9 cellular contexts compared by ENCODE assay signal in genomic region chr6:123393333-123393732, GRCh38.
DNase-seq lines count a peak whose midpoint lies in the region; ATAC-seq and TF ChIP-seq lines count a peak whose summit lies in the region.
"Had no signal": no experiment of that assay in that cellular context is flagged by ENCODE, and none has a peak within 500 bp of the region (broad histone marks: within the 10 kb centered on the region; RNA-seq: fewer than 3 reads in every experiment).

No MANE protein-coding gene starts in this region.

- H3K4me3 Mint-ChIP-seq in stimulated activated naive CD8-positive, alpha-beta T cell treated with anti-CD3 and anti-CD28 coated beads, Interleukin-15, amount 100 ng/mL, for 72 hours: no peak overlapping the region
- H3K4me3 Mint-ChIP-seq: activated CD8-positive, alpha-beta memory T cell treated with anti-CD3 and anti-CD28 coated beads, Interleukin-2, amount 10 ng/mL, durations not matched to agents 7 days and 5 days had no signal

- no peaks in the 10 kb centered on the region for H3F3A ChIP-seq in PC-9 (ENCODE audit: insufficient read depth, low read depth)

- intact Hi-C loops in PC-9 (cut with micrococcal nuclease; ENCODE audit: unreplicated experiment) (loop anchor here (1.0 kb wide), 1 partner anchor 322 kb away; no protein-coding TSS in a partner anchor), thyroid gland (cut with DNase I) (no loop called here)

- no peaks in the 10 kb centered on the region; the same call in 1 of the 2 replicates for H3K9me2 ChIP-seq in PC-9 (ENCODE audit: insufficient read depth)

- H3K9me3 ChIP-seq in BE2C: no peaks in the 10 kb centered on the region
- no peaks in the 10 kb centered on the region for H3K9me3 ChIP-seq in PC-9 (ENCODE audit: insufficient read depth, low read depth)
- no peaks in the 10 kb centered on the region for H3K9me3 ChIP-seq in thyroid gland

- H2AFZ ChIP-seq in PC-9: no peak overlapping the region

- H3K4me3 ChIP-seq in BE2C (ENCODE audit: low read depth, low read length): no peak overlapping the region
- H3K4me3 ChIP-seq in PC-9: no peak overlapping the region
- no peak overlapping the region for H3K4me3 ChIP-seq in thyroid gland (replicated peaks in 1 of 3)

- H3K79me2 ChIP-seq in PC-9 (ENCODE audit: low read depth): no peaks in the 10 kb centered on the region

- no peak overlapping the region for H3K27ac ChIP-seq in PC-9
- no peak overlapping the region for H3K27ac ChIP-seq in thyroid gland

- no peak overlapping the region for H3K27ac Mint-ChIP-seq in stimulated activated naive CD8-positive, alpha-beta T cell treated with anti-CD3 and anti-CD28 coated beads, Interleukin-15, amount 100 ng/mL, for 72 hours
- H3K27ac Mint-ChIP-seq: activated CD8-positive, alpha-beta memory T cell treated with anti-CD3 and anti-CD28 coated beads, Interleukin-2, amount 10 ng/mL, durations not matched to agents 7 days and 5 days had no signal

- H3K4me2 ChIP-seq in PC-9: peak overlapping the region; percentile 12; the same call in 1 of the 2 replicates

- no peaks in the 10 kb centered on the region for H3K4me1 Mint-ChIP-seq in stimulated activated naive CD8-positive, alpha-beta T cell treated with anti-CD3 and anti-CD28 coated beads, Interleukin-15, amount 100 ng/mL, for 72 hours
- H3K4me1 Mint-ChIP-seq: activated CD8-positive, alpha-beta memory T cell treated with anti-CD3 and anti-CD28 coated beads, Interleukin-2, amount 10 ng/mL, durations not matched to agents 7 days and 5 days had no signal

- no peaks in the 10 kb centered on the region for H3K9me3 Mint-ChIP-seq in stimulated activated naive CD8-positive, alpha-beta T cell treated with anti-CD3 and anti-CD28 coated beads, Interleukin-15, amount 100 ng/mL, for 72 hours

- DNase-seq in BE2C: no peak
- DNase-seq in LHCN-M2 (ENCODE audit: low read depth): peak; percentile 37
- no peak for DNase-seq in PC-9
- peak; percentile 5 for DNase-seq in iris pigment epithelial cell (ENCODE audit: low read depth)
- no peak for DNase-seq in stimulated activated naive CD8-positive, alpha-beta T cell treated with anti-CD3 and anti-CD28 coated beads, Interleukin-15, amount 100 ng/mL, for 72 hours
- DNase-seq in stimulated activated naive CD4-positive, alpha-beta T cell (lab: John Stamatoyannopoulos, UW): no peak
- DNase-seq in thyroid gland: no peak
- DNase-seq: activated CD8-positive, alpha-beta memory T cell treated with anti-CD3 and anti-CD28 coated beads, Interleukin-2, amount 10 ng/mL, durations not matched to agents 7 days and 5 days had no signal

- TF ChIP-seq CTCF in BE2C (IDR thresholded peaks at IDR 0.05; ENCODE audit: low read depth, low read length): peak; percentile 27
- TF ChIP-seq CTCF in PC-9 (conservative IDR thresholded peaks at IDR 0.05): peak; percentile 70
- TF ChIP-seq CTCF in thyroid gland (IDR thresholded peaks at IDR 0.05): peak in 2 of 6 experiments; percentile 8 to 31

- POLR2A ChIA-PET in PC-9 (lab: Charles Lee; ENCODE audit: unreplicated experiment): no interaction called here

- TF ChIP-seq POLR2A in thyroid gland (IDR thresholded peaks at IDR 0.05): no peak

- WGBS in thyroid gland, 2 donors: 54 to 56% methylated on average over 1 of the region's 1 CpG

- no peaks in the 10 kb centered on the region for H3K36me3 ChIP-seq in BE2C
- no peaks in the 10 kb centered on the region for H3K36me3 ChIP-seq in PC-9 (ENCODE audit: low read depth)
- no peaks in the 10 kb centered on the region for H3K36me3 ChIP-seq in thyroid gland

- no peaks in the 10 kb centered on the region for H4K20me1 ChIP-seq in PC-9 (ENCODE audit: insufficient read depth)

- BruUV-seq in PC-9 (replicated peaks; lab: Mats Ljungman, UMichigan): no TSS peak

- H3K4me1 ChIP-seq in BE2C (no peaks in the 10 kb centered on the region), PC-9 (replicated peaks; ENCODE audit: insufficient read depth) (no peaks in the 10 kb centered on the region), thyroid gland (no peaks in the 10 kb centered on the region)

- CTCF ChIA-PET in PC-9 (lab: Charles Lee): interaction anchor here (0.6 to 1.0 kb wide), 3 partner anchors 322 to 1405 kb away, joined by 3 to 5 read pairs (median 3); no protein-coding TSS in a partner anchor

- H3K27me3 Mint-ChIP-seq in stimulated activated naive CD8-positive, alpha-beta T cell treated with anti-CD3 and anti-CD28 coated beads, Interleukin-15, amount 100 ng/mL, for 72 hours: no peaks in the 10 kb centered on the region
- H3K27me3 Mint-ChIP-seq: activated CD8-positive, alpha-beta memory T cell treated with anti-CD3 and anti-CD28 coated beads, Interleukin-2, amount 10 ng/mL, durations not matched to agents 7 days and 5 days had no signal

- ATAC-seq in HG03342 (IDR thresholded peaks at IDR 0.05; ENCODE audit: unreplicated experiment): no peak
- no peak for ATAC-seq in stimulated activated naive CD8-positive, alpha-beta T cell treated with anti-CD3 and anti-CD28 coated beads, Interleukin-15, amount 100 ng/mL, for 72 hours
- ATAC-seq: activated CD8-positive, alpha-beta memory T cell treated with anti-CD3 and anti-CD28 coated beads, Interleukin-2, amount 10 ng/mL, durations not matched to agents 7 days and 5 days had no signal

- no peaks in the 10 kb centered on the region for H3K27me3 ChIP-seq in BE2C
- H3K27me3 ChIP-seq in PC-9 (ENCODE audit: insufficient read depth, low read depth): no peaks in the 10 kb centered on the region
- H3K27me3 ChIP-seq in thyroid gland: no peaks in the 10 kb centered on the region

Comparison
In these comparisons a context has a peak if more than half of its experiments do, and no peak if none do; other contexts are left out.
1. DNase-seq: peak in LHCN-M2 (single experiment) and iris pigment epithelial cell (single experiment); none in BE2C (single experiment), PC-9 (0 of 2), stimulated activated naive CD8-positive, alpha-beta T cell treated with anti-CD3 and anti-CD28 coated beads, Interleukin-15, amount 100 ng/mL, for 72 hours (0 of 2), stimulated activated naive CD4-positive, alpha-beta T cell (0 of 6) and thyroid gland (0 of 2).